ENCODE assay signal across 8 cellular contexts in the genomic region with DNA sequence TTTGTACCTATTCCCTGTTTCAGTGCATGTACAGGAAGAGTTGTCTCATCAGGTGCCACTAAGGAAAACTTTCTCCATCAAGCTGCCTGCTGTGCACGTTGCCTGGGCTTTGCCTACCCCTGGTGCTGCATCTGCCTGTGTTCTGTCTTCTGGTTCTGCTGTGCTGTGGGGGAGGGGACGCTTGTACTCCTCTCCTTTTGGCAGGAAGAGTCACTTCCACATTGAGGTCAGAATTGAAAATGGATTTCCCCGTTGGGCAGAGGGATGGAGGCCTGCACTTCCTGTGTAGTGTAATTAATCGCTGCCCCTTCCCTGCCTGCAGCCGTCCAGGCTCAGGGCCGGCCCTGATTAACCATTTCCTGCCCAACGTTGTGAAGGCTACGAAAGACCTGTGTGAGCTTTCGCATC.
DNase-seq lines count a peak whose midpoint lies in the region; ATAC-seq, FAIRE-seq and TF ChIP-seq lines count a peak whose summit lies in the region.

No MANE protein-coding gene starts in this region.

- no peak overlapping the region for H3K4me3 ChIP-seq in BLaER1
- H3K4me3 ChIP-seq in brain microvascular endothelial cell (ENCODE audit: low read depth, low read length): no peak overlapping the region

- peak overlapping the region; percentile 70 for H3K4me2 ChIP-seq in BLaER1

- peaks cover 37% of the 10 kb centered on the region for H3K4me1 ChIP-seq in BLaER1

- H3K27ac ChIP-seq in BLaER1 (peak overlapping the region; percentile 47), brain microvascular endothelial cell (no peak overlapping the region), RWPE1 (no peak overlapping the region)

- H3K36me3 ChIP-seq in BLaER1 (no peaks in the 10 kb centered on the region), brain microvascular endothelial cell (replicated peaks) (no peaks in the 10 kb centered on the region)

- peak; percentile 92 for FAIRE-seq in GM19239 (lab: Jason Lieb, UNC)

- POLR2A ChIA-PET in RWPE1 (lab: Yijun Ruan, JAX; ENCODE audit: low non-redundant PET): no interaction called here

- H3K27me3 ChIP-seq in BLaER1 (no peaks in the 10 kb centered on the region), brain microvascular endothelial cell (replicated peaks) (no peaks in the 10 kb centered on the region)

- H3K4me1 Mint-ChIP-seq in mesothelial cell of epicardium: peaks cover 35% of the 10 kb centered on the region

- ATAC-seq in HG03469 (IDR thresholded peaks at IDR 0.05; ENCODE audit: unreplicated experiment) (no peak), GM21526 (IDR thresholded peaks at IDR 0.05; ENCODE audit: low FRiP score, unreplicated experiment) (no peak)

- TF ChIP-seq CTCF in brain microvascular endothelial cell (IDR thresholded peaks at IDR 0.05; ENCODE audit: low read depth, low read length, missing control alignments) (no peak), mesothelial cell of epicardium (IDR thresholded peaks at IDR 0.05; ENCODE audit: unreplicated experiment) (no peak), RWPE1 (conservative IDR thresholded peaks at IDR 0.05; ENCODE audit: low read depth) (no peak)

- H3K9ac ChIP-seq in BLaER1: no peak overlapping the region

- in situ Hi-C loops in brain microvascular endothelial cell (cut with HindIII; ENCODE audit: low pct_ligation_motif_present, low sequenced_read_pairs): no loop called here

- H3K36me3 Mint-ChIP-seq in mesothelial cell of epicardium: no peaks in the 10 kb centered on the region

- no peaks in the 10 kb centered on the region for H3K9me3 ChIP-seq in BLaER1

- H3K9me3 Mint-ChIP-seq in mesothelial cell of epicardium: no peaks in the 10 kb centered on the region

- peaks cover 4% of the 10 kb centered on the region for H3K27me3 Mint-ChIP-seq in mesothelial cell of epicardium (ENCODE audit: low read depth)

- no peak overlapping the region for H3K4me3 Mint-ChIP-seq in mesothelial cell of epicardium

- no peaks in the 10 kb centered on the region for H4K20me1 ChIP-seq in BLaER1

- DNase-seq in GM19239 (ENCODE audit: insufficient read length, low spot score): peak; percentile 21
- DNase-seq in NCI-H226: peak; percentile 43
- DNase-seq in brain microvascular endothelial cell: peak; percentile 20
- DNase-seq in mesothelial cell of epicardium (ENCODE audit: low spot score in 2 of 2, unreplicated experiment in 2 of 2): no peak
- no peak for DNase-seq in RWPE1 (ENCODE audit: low spot score)

- CTCF ChIA-PET in RWPE1 (lab: Yijun Ruan, JAX): interaction anchor here (0.6 to 1.0 kb wide), 3 partner anchors 24 to 562 kb away, joined by 3 to 4 read pairs (median 3); no protein-coding TSS in a partner anchor

- H3K27ac Mint-ChIP-seq in mesothelial cell of epicardium: peak overlapping the region; percentile 53

Comparison
In these comparisons a context has a peak if more than half of its experiments do, and no peak if none do; other contexts are left out.
1. DNase-seq: peak in GM19239 (single experiment), NCI-H226 (single experiment) and brain microvascular endothelial cell (single experiment); none in mesothelial cell of epicardium (0 of 2) and RWPE1 (single experiment).